ENCODE assay signal across 1 cellular context in genomic region chr3:119825820-119826219, GRCh38.
TF ChIP-seq lines count a peak whose summit lies in the region.

No MANE protein-coding gene starts in this region.

TF ChIP-seq in HepG2, 621 proteins besides CTCF, POLR2A, EP300 and RAD21 (continued from another document and continues in another):
- no peak for TF ChIP-seq SOX13 (IDR thresholded peaks at IDR 0.05)
- TF ChIP-seq SOX13 (CRISPR knock-in tag; conservative IDR thresholded peaks at IDR 0.05 in 1 of 2, IDR thresholded peaks at IDR 0.05 in 1 of 2) = peak in 1 of 2 experiments; percentile 56; a peak in 2 of 4 replicates
- TF ChIP-seq RBM22 (optimal IDR thresholded peaks at IDR 0.05; ENCODE audit: low read length) = no peak
- TF ChIP-seq KDM6A (CRISPR knock-in tag; IDR thresholded peaks at IDR 0.05; ENCODE audit: low read depth) = peak; percentile 70
- no peak for TF ChIP-seq REL (CRISPR knock-in tag; conservative IDR thresholded peaks at IDR 0.05)
- 0 out of 2 replicates have a peak, but pooled peaks have one; percentile 31 for TF ChIP-seq KDM3A (CRISPR knock-in tag; IDR thresholded peaks at IDR 0.05; ENCODE audit: low read depth)
- no peak for TF ChIP-seq MATR3 (CRISPR knock-in tag; IDR thresholded peaks at IDR 0.05)
- no peak for TF ChIP-seq SMAD9 (CRISPR knock-in tag; IDR thresholded peaks at IDR 0.05)
- TF ChIP-seq ASH2L (IDR thresholded peaks at IDR 0.05; ENCODE audit: insufficient read length, low read depth, low read length) = no peak
- TF ChIP-seq ZFP90 (CRISPR knock-in tag; IDR thresholded peaks at IDR 0.05; ENCODE audit: borderline replicate concordance) = no peak
- no peak for TF ChIP-seq NFYB (CRISPR knock-in tag; IDR thresholded peaks at IDR 0.05)
- TF ChIP-seq ZNF761 (CRISPR knock-in tag; conservative IDR thresholded peaks at IDR 0.05) = no peak
- no peak for TF ChIP-seq TRIM22 (IDR thresholded peaks at IDR 0.05)
- no peak for TF ChIP-seq U2AF1 (optimal IDR thresholded peaks at IDR 0.05; ENCODE audit: low read depth, low read length)
- 0 out of 2 replicates have a peak, but pooled peaks have one; percentile 52 for TF ChIP-seq ZNF792 (CRISPR knock-in tag; IDR thresholded peaks at IDR 0.05)
- TF ChIP-seq ZNF3 (CRISPR knock-in tag; IDR thresholded peaks at IDR 0.05) = no peak
- no peak; a peak in 1 of 4 replicates for TF ChIP-seq KLF16 (CRISPR knock-in tag; IDR thresholded peaks at IDR 0.05)
- TF ChIP-seq TIGD3 (CRISPR knock-in tag; IDR thresholded peaks at IDR 0.05; ENCODE audit: borderline replicate concordance) = no peak
- TF ChIP-seq POLR2AphosphoS5 (IDR thresholded peaks at IDR 0.05; ENCODE audit: low read depth, low read length) = no peak
- no peak for TF ChIP-seq ZNF563 (CRISPR knock-in tag; IDR thresholded peaks at IDR 0.05)
- TF ChIP-seq ZBTB20 (CRISPR knock-in tag; IDR thresholded peaks at IDR 0.05; ENCODE audit: borderline replicate concordance, low read depth) = no peak; the same call in 1 of the 2 replicates
- TF ChIP-seq GMEB1 (CRISPR knock-in tag; IDR thresholded peaks at IDR 0.05; ENCODE audit: borderline replicate concordance) = no peak
- TF ChIP-seq CAMTA2 (CRISPR knock-in tag; IDR thresholded peaks at IDR 0.05; ENCODE audit: borderline replicate concordance) = no peak
- no peak for TF ChIP-seq ZNF24 (IDR thresholded peaks at IDR 0.05)
- TF ChIP-seq SMAD3 (CRISPR knock-in tag; IDR thresholded peaks at IDR 0.05) = no peak
- TF ChIP-seq SUZ12 (IDR thresholded peaks at IDR 0.05; ENCODE audit: low read depth, low read length) = no peak
- TF ChIP-seq ZNF629 (CRISPR knock-in tag; conservative IDR thresholded peaks at IDR 0.05) = no peak
- TF ChIP-seq ZNF605 (CRISPR knock-in tag; IDR thresholded peaks at IDR 0.05) = peak; percentile 48; the same call in 1 of the 2 replicates
- TF ChIP-seq ZNF782 (CRISPR knock-in tag; IDR thresholded peaks at IDR 0.05; ENCODE audit: borderline replicate concordance) = no peak
- no peak for TF ChIP-seq SP2 (CRISPR knock-in tag; IDR thresholded peaks at IDR 0.05)
- no peak for TF ChIP-seq ZNF619 (CRISPR knock-in tag; IDR thresholded peaks at IDR 0.05)
- TF ChIP-seq ZFP37 (CRISPR knock-in tag; IDR thresholded peaks at IDR 0.05; ENCODE audit: borderline replicate concordance) = 0 out of 2 replicates have a peak, but pooled peaks have one; percentile 36
- no peak for TF ChIP-seq ZNF678 (CRISPR knock-in tag; IDR thresholded peaks at IDR 0.05)
- no peak for TF ChIP-seq HCFC1 (IDR thresholded peaks at IDR 0.05; ENCODE audit: low read depth, low read length)
- no peak for TF ChIP-seq ZNF333 (CRISPR knock-in tag; IDR thresholded peaks at IDR 0.05; ENCODE audit: borderline replicate concordance)
- TF ChIP-seq SPEN (CRISPR knock-in tag; IDR thresholded peaks at IDR 0.05; ENCODE audit: low read depth) = peak; percentile 55; the same call in 1 of the 2 replicates
- TF ChIP-seq CBX5 (CRISPR knock-in tag; IDR thresholded peaks at IDR 0.05; ENCODE audit: borderline replicate concordance) = peak; percentile 53; the same call in 1 of the 2 replicates
- no peak for TF ChIP-seq FOXM1 (CRISPR knock-in tag; IDR thresholded peaks at IDR 0.05)
- TF ChIP-seq TBL1XR1 (IDR thresholded peaks at IDR 0.05; ENCODE audit: borderline replicate concordance, low read length, partially characterized antibody) = no peak
- TF ChIP-seq ZFYVE20 (CRISPR knock-in tag; IDR thresholded peaks at IDR 0.05; ENCODE audit: borderline replicate concordance, low read depth) = no peak
- TF ChIP-seq KDM2A (CRISPR knock-in tag; IDR thresholded peaks at IDR 0.05; ENCODE audit: borderline replicate concordance, low read depth) = no peak
- no peak for TF ChIP-seq ZNF280B (CRISPR knock-in tag; IDR thresholded peaks at IDR 0.05; ENCODE audit: borderline replicate concordance)
- no peak for TF ChIP-seq PCBP1 (IDR thresholded peaks at IDR 0.05; ENCODE audit: borderline replicate concordance, low read depth, low read length)
- no peak for TF ChIP-seq SP4 (CRISPR knock-in tag; IDR thresholded peaks at IDR 0.05)
- no peak for TF ChIP-seq CERS6 (CRISPR knock-in tag; IDR thresholded peaks at IDR 0.05)
- TF ChIP-seq ZNF460 (CRISPR knock-in tag; IDR thresholded peaks at IDR 0.05; ENCODE audit: borderline replicate concordance) = no peak
- no peak for TF ChIP-seq ZZZ3 (CRISPR knock-in tag; IDR thresholded peaks at IDR 0.05; ENCODE audit: borderline replicate concordance)
- TF ChIP-seq GABPA (IDR thresholded peaks at IDR 0.05; ENCODE audit: low read depth, low read length) = no peak
- TF ChIP-seq GABPA (CRISPR knock-in tag; IDR thresholded peaks at IDR 0.05; ENCODE audit: low read depth) = peak; percentile 49
- TF ChIP-seq BORCS8-MEF2B (CRISPR knock-in tag; IDR thresholded peaks at IDR 0.05) = no peak
- TF ChIP-seq SNRNP70 (IDR thresholded peaks at IDR 0.05; ENCODE audit: low read depth, low read length) = no peak
- no peak for TF ChIP-seq ZNF224 (CRISPR knock-in tag; IDR thresholded peaks at IDR 0.05)
- no peak for TF ChIP-seq PHB2 (IDR thresholded peaks at IDR 0.05; ENCODE audit: partially characterized antibody)
- no peak for TF ChIP-seq SP1 (IDR thresholded peaks at IDR 0.05)
- no peak for TF ChIP-seq SP1 (CRISPR knock-in tag; IDR thresholded peaks at IDR 0.05)
- TF ChIP-seq KLF6 (CRISPR knock-in tag; IDR thresholded peaks at IDR 0.05) = no peak
- no peak for TF ChIP-seq NFIC (IDR thresholded peaks at IDR 0.05; ENCODE audit: low read length)
- TF ChIP-seq UBTF (CRISPR knock-in tag; IDR thresholded peaks at IDR 0.05) = no peak
- TF ChIP-seq ZNF282 (IDR thresholded peaks at IDR 0.05; ENCODE audit: partially characterized antibody) = no peak
- TF ChIP-seq FOXC1 (CRISPR knock-in tag; IDR thresholded peaks at IDR 0.05; ENCODE audit: borderline replicate concordance) = no peak
- no peak for TF ChIP-seq ZNF569 (CRISPR knock-in tag; IDR thresholded peaks at IDR 0.05; ENCODE audit: borderline replicate concordance)
- no peak for TF ChIP-seq ZNF691 (CRISPR knock-in tag; IDR thresholded peaks at IDR 0.05; ENCODE audit: borderline replicate concordance, low read depth)
- TF ChIP-seq MZF1 (CRISPR knock-in tag; IDR thresholded peaks at IDR 0.05; ENCODE audit: borderline replicate concordance) = no peak
- no peak for TF ChIP-seq ZNF777 (CRISPR knock-in tag; IDR thresholded peaks at IDR 0.05)
- no peak for TF ChIP-seq KDM5B (CRISPR knock-in tag; IDR thresholded peaks at IDR 0.05; ENCODE audit: borderline replicate concordance)
- no peak for TF ChIP-seq BCLAF1 (IDR thresholded peaks at IDR 0.05)
- TF ChIP-seq ZNF431 (CRISPR knock-in tag; IDR thresholded peaks at IDR 0.05; ENCODE audit: borderline replicate concordance, low read depth) = no peak
